Comparison of ENCODE assay signal across 1 cellular context in the genomic region with DNA sequence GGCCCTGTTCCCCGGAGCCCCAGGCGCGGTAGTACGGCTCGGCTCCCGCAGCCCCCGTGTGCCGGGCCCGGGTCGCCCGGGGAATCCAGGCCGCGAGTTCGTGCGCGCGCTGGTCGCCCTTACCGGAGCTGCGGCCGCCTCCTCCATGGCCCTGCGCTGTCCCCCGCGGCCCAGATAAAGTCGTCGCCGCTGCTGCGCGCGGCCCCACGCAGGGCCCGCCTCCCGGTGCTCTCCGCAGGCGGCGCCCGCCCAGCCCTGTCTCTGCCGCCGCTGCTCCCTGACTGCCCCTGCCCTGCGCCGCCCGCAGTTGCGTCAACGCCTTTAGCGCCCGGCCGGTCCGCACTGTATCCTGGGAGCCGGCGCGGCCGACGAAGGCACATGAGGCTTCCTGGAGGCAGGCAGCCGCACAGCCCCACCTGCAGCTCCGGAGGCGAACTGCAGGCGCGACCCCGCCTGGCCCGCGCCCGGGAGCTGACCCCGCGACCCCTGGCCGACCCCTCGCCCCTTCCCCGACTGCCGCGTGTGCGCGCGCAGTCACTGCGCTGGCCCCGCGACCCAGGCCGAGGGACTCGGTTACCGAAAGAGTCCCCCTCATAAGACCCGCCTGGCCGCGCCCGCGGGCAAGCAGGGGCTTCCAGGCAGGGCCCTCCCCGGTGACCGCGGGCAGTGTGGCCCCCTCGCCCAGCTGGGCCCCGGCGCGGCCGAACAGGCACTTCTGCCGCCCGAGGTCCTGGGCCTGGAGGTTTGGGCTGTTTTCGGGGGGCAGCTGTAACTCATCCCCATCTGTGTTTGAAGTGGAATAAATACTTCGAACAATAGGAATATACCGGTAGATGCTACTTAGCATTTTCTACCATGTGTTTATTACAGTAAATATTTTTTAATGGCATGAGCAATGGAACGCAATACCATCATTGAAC.
TF ChIP-seq lines count a peak whose summit lies in the region.

No MANE protein-coding gene starts in this region.

TF ChIP-seq in K562, 482 proteins besides CTCF, POLR2A, EP300 and RAD21 (continued from another document and continues in another):
- TF ChIP-seq, protein P1, sequence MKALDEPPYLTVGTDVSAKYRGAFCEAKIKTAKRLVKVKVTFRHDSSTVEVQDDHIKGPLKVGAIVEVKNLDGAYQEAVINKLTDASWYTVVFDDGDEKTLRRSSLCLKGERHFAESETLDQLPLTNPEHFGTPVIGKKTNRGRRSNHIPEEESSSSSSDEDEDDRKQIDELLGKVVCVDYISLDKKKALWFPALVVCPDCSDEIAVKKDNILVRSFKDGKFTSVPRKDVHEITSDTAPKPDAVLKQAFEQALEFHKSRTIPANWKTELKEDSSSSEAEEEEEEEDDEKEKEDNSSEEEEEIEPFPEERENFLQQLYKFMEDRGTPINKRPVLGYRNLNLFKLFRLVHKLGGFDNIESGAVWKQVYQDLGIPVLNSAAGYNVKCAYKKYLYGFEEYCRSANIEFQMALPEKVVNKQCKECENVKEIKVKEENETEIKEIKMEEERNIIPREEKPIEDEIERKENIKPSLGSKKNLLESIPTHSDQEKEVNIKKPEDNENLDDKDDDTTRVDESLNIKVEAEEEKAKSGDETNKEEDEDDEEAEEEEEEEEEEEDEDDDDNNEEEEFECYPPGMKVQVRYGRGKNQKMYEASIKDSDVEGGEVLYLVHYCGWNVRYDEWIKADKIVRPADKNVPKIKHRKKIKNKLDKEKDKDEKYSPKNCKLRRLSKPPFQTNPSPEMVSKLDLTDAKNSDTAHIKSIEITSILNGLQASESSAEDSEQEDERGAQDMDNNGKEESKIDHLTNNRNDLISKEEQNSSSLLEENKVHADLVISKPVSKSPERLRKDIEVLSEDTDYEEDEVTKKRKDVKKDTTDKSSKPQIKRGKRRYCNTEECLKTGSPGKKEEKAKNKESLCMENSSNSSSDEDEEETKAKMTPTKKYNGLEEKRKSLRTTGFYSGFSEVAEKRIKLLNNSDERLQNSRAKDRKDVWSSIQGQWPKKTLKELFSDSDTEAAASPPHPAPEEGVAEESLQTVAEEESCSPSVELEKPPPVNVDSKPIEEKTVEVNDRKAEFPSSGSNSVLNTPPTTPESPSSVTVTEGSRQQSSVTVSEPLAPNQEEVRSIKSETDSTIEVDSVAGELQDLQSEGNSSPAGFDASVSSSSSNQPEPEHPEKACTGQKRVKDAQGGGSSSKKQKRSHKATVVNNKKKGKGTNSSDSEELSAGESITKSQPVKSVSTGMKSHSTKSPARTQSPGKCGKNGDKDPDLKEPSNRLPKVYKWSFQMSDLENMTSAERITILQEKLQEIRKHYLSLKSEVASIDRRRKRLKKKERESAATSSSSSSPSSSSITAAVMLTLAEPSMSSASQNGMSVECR (CRISPR knock-in tag; IDR thresholded peaks at IDR 0.05): peak; percentile 93
- TF ChIP-seq MAFG (tag; conservative IDR thresholded peaks at IDR 0.05) (no peak), TEAD1 (CRISPR knock-in tag; IDR thresholded peaks at IDR 0.05) (peak in 1 of 2 experiments; percentile 85; a peak in 2 of 4 replicates), TCF7 (IDR thresholded peaks at IDR 0.05; ENCODE audit: borderline replicate concordance) (no peak), ZNF143 (CRISPR knock-in tag; IDR thresholded peaks at IDR 0.05) (peak; percentile 86), NR3C1 (CRISPR knock-in tag; IDR thresholded peaks at IDR 0.05) (peak; percentile 85; the same call in 1 of the 2 replicates), MCM7 (IDR thresholded peaks at IDR 0.05) (no peak), SMARCC2 (IDR thresholded peaks at IDR 0.05; ENCODE audit: low read depth) (no peak; the same call in 1 of the 2 replicates), KHSRP (IDR thresholded peaks at IDR 0.05) (no peak), ZNF76 (CRISPR knock-in tag; IDR thresholded peaks at IDR 0.05; ENCODE audit: borderline replicate concordance) (peak; percentile 46; the same call in 1 of the 2 replicates), ZNF165 (CRISPR knock-in tag; IDR thresholded peaks at IDR 0.05; ENCODE audit: borderline replicate concordance) (no peak; the same call in none of the 2 replicates), CHCHD3 (CRISPR knock-in tag; IDR thresholded peaks at IDR 0.05) (peak; percentile 91; the same call in 1 of the 2 replicates), NFIC (IDR thresholded peaks at IDR 0.05) (peak; percentile 47; the same call in 1 of the 2 replicates), NFIX (CRISPR knock-in tag; IDR thresholded peaks at IDR 0.05; ENCODE audit: low read depth) (no peak), PTBP1 (IDR thresholded peaks at IDR 0.05; ENCODE audit: low read depth, low read length) (no peak), LARP7 (IDR thresholded peaks at IDR 0.05) (no peak), ZNF354B (CRISPR knock-in tag; IDR thresholded peaks at IDR 0.05) (no peak), SMAD4 (CRISPR knock-in tag; conservative IDR thresholded peaks at IDR 0.05) (peak; percentile 88), NCOA6 (IDR thresholded peaks at IDR 0.05) (peak; percentile 51; the same call in 1 of the 2 replicates), FOXJ2 (tag; IDR thresholded peaks at IDR 0.05) (peak; percentile 58; the same call in 1 of the 2 replicates), EZH2 (IDR thresholded peaks at IDR 0.05; ENCODE audit: borderline replicate concordance, low read depth, low read length) (no peak), CREBBP (IDR thresholded peaks at IDR 0.05; ENCODE audit: low read depth, low read length) (no peak), POLR2G (IDR thresholded peaks at IDR 0.05; ENCODE audit: low read depth, low read length) (peak; percentile 98), ZNF778 (CRISPR knock-in tag; IDR thresholded peaks at IDR 0.05) (no peak), HCFC1 (IDR thresholded peaks at IDR 0.05; ENCODE audit: low read depth, low read length) (peak; percentile 84), CEBPB (tag; IDR thresholded peaks at IDR 0.05) (peak; percentile 94), KLF13 (tag; IDR thresholded peaks at IDR 0.05; ENCODE audit: borderline replicate concordance, low read depth) (peak; percentile 14; the same call in 1 of the 2 replicates), ZBTB1 (CRISPR knock-in tag; IDR thresholded peaks at IDR 0.05; ENCODE audit: borderline replicate concordance, low read depth) (no peak), SNIP1 (IDR thresholded peaks at IDR 0.05; ENCODE audit: low read depth) (0 out of 2 replicates have a peak, but pooled peaks have one; percentile 38), TBP (optimal IDR thresholded peaks at IDR 0.05; ENCODE audit: low read depth, low read length) (peak; percentile 88), KLF6 (CRISPR knock-in tag; IDR thresholded peaks at IDR 0.05; ENCODE audit: borderline replicate concordance) (no peak), KLF1 (tag; IDR thresholded peaks at IDR 0.05) (no peak), RBM34 (IDR thresholded peaks at IDR 0.05; ENCODE audit: borderline replicate concordance, insufficient read depth, low read length) (peak; percentile 89; the same call in 1 of the 2 replicates), POLR2AphosphoS2 (IDR thresholded peaks at IDR 0.05; ENCODE audit: low read length) (no peak), WHSC1 (IDR thresholded peaks at IDR 0.05; ENCODE audit: low read length) (no peak)
- TF ChIP-seq, protein P2, sequence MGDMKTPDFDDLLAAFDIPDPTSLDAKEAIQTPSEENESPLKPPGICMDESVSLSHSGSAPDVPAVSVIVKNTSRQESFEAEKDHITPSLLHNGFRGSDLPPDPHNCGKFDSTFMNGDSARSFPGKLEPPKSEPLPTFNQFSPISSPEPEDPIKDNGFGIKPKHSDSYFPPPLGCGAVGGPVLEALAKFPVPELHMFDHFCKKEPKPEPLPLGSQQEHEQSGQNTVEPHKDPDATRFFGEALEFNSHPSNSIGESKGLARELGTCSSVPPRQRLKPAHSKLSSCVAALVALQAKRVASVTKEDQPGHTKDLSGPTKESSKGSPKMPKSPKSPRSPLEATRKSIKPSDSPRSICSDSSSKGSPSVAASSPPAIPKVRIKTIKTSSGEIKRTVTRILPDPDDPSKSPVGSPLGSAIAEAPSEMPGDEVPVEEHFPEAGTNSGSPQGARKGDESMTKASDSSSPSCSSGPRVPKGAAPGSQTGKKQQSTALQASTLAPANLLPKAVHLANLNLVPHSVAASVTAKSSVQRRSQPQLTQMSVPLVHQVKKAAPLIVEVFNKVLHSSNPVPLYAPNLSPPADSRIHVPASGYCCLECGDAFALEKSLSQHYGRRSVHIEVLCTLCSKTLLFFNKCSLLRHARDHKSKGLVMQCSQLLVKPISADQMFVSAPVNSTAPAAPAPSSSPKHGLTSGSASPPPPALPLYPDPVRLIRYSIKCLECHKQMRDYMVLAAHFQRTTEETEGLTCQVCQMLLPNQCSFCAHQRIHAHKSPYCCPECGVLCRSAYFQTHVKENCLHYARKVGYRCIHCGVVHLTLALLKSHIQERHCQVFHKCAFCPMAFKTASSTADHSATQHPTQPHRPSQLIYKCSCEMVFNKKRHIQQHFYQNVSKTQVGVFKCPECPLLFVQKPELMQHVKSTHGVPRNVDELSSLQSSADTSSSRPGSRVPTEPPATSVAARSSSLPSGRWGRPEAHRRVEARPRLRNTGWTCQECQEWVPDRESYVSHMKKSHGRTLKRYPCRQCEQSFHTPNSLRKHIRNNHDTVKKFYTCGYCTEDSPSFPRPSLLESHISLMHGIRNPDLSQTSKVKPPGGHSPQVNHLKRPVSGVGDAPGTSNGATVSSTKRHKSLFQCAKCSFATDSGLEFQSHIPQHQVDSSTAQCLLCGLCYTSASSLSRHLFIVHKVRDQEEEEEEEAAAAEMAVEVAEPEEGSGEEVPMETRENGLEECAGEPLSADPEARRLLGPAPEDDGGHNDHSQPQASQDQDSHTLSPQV (IDR thresholded peaks at IDR 0.05): peak; percentile 86
- TF ChIP-seq, protein P3, sequence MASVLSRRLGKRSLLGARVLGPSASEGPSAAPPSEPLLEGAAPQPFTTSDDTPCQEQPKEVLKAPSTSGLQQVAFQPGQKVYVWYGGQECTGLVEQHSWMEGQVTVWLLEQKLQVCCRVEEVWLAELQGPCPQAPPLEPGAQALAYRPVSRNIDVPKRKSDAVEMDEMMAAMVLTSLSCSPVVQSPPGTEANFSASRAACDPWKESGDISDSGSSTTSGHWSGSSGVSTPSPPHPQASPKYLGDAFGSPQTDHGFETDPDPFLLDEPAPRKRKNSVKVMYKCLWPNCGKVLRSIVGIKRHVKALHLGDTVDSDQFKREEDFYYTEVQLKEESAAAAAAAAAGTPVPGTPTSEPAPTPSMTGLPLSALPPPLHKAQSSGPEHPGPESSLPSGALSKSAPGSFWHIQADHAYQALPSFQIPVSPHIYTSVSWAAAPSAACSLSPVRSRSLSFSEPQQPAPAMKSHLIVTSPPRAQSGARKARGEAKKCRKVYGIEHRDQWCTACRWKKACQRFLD (CRISPR knock-in tag; IDR thresholded peaks at IDR 0.05): peak; percentile 94
- TF ChIP-seq, protein P4, sequence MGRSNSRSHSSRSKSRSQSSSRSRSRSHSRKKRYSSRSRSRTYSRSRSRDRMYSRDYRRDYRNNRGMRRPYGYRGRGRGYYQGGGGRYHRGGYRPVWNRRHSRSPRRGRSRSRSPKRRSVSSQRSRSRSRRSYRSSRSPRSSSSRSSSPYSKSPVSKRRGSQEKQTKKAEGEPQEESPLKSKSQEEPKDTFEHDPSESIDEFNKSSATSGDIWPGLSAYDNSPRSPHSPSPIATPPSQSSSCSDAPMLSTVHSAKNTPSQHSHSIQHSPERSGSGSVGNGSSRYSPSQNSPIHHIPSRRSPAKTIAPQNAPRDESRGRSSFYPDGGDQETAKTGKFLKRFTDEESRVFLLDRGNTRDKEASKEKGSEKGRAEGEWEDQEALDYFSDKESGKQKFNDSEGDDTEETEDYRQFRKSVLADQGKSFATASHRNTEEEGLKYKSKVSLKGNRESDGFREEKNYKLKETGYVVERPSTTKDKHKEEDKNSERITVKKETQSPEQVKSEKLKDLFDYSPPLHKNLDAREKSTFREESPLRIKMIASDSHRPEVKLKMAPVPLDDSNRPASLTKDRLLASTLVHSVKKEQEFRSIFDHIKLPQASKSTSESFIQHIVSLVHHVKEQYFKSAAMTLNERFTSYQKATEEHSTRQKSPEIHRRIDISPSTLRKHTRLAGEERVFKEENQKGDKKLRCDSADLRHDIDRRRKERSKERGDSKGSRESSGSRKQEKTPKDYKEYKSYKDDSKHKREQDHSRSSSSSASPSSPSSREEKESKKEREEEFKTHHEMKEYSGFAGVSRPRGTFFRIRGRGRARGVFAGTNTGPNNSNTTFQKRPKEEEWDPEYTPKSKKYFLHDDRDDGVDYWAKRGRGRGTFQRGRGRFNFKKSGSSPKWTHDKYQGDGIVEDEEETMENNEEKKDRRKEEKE (IDR thresholded peaks at IDR 0.05; ENCODE audit: borderline replicate concordance in 1 of 2, control insufficient read depth in 1 of 2, low read depth in 2 of 2, low read length in 1 of 2): peak in 1 of 2 experiments; percentile 93; a peak in 2 of 4 replicates
- TF ChIP-seq, protein P5, sequence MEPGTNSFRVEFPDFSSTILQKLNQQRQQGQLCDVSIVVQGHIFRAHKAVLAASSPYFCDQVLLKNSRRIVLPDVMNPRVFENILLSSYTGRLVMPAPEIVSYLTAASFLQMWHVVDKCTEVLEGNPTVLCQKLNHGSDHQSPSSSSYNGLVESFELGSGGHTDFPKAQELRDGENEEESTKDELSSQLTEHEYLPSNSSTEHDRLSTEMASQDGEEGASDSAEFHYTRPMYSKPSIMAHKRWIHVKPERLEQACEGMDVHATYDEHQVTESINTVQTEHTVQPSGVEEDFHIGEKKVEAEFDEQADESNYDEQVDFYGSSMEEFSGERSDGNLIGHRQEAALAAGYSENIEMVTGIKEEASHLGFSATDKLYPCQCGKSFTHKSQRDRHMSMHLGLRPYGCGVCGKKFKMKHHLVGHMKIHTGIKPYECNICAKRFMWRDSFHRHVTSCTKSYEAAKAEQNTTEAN (CRISPR knock-in tag; IDR thresholded peaks at IDR 0.05): no peak
- TF ChIP-seq, protein P6, sequence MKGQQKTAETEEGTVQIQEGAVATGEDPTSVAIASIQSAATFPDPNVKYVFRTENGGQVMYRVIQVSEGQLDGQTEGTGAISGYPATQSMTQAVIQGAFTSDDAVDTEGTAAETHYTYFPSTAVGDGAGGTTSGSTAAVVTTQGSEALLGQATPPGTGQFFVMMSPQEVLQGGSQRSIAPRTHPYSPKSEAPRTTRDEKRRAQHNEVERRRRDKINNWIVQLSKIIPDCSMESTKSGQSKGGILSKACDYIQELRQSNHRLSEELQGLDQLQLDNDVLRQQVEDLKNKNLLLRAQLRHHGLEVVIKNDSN (CRISPR knock-in tag; IDR thresholded peaks at IDR 0.05): peak; percentile 81
- TF ChIP-seq, protein P7, sequence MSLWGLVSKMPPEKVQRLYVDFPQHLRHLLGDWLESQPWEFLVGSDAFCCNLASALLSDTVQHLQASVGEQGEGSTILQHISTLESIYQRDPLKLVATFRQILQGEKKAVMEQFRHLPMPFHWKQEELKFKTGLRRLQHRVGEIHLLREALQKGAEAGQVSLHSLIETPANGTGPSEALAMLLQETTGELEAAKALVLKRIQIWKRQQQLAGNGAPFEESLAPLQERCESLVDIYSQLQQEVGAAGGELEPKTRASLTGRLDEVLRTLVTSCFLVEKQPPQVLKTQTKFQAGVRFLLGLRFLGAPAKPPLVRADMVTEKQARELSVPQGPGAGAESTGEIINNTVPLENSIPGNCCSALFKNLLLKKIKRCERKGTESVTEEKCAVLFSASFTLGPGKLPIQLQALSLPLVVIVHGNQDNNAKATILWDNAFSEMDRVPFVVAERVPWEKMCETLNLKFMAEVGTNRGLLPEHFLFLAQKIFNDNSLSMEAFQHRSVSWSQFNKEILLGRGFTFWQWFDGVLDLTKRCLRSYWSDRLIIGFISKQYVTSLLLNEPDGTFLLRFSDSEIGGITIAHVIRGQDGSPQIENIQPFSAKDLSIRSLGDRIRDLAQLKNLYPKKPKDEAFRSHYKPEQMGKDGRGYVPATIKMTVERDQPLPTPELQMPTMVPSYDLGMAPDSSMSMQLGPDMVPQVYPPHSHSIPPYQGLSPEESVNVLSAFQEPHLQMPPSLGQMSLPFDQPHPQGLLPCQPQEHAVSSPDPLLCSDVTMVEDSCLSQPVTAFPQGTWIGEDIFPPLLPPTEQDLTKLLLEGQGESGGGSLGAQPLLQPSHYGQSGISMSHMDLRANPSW (CRISPR knock-in tag; IDR thresholded peaks at IDR 0.05): no peak
